ENCODE assay signal across 21 cellular contexts in genomic region chr18:46716336-46716735, GRCh38. TPM values are rescaled to one million over a fixed set of nuclear protein-coding genes. Genes with fewer than 3 reads are reported as not detected.
"Had no signal": no experiment of that assay in that cellular context is flagged by ENCODE, and none has a peak within 500 bp of the region (broad histone marks: within the 10 kb centered on the region; RNA-seq: fewer than 3 reads in every experiment).

No MANE protein-coding gene starts in this region.

- H3K9ac ChIP-seq: SK-N-SH had no signal

- H3K4me2 ChIP-seq: SK-N-SH had no signal

- H3K9me3 ChIP-seq: SK-N-SH had no signal

- H3K27ac ChIP-seq: HL-60 had no signal

- DNase-seq: KBM-7, NCI-H1092, NCI-H1105 treated with DMSO at 0.1 percent for 48 hours, NCI-H1436, NCI-H187, NCI-H2029, NCI-H2081 treated with DMSO at 0.1 percent for 48 hours, NCI-H2171, NCI-H226, NCI-H446, NCI-H510A, NCI-H524 treated with DMSO at 0.1 percent for 48 hours, NCI-H774, RPMI8226, SHP77, SK-N-SH, SW 1271 had no signal

RNA-seq across cellular contexts. Expression of gene ST8SIA5, which starts 40.5 kb away (rescaled TPM):
- total RNA-seq: MCF 10A, SK-MEL-5 had no signal

RNA-seq across cellular contexts. Expression of gene LOXHD1, which starts 59.3 kb away (rescaled TPM):
- total RNA-seq: LHCN-M2, MCF 10A, SK-MEL-5 had no signal
- polyA plus RNA-seq: SK-N-SH had no signal
